Comparison of ENCODE assay signal across 26 cellular contexts in genomic region chr3:194093822-194094221, GRCh38. TPM values are rescaled to one million over a fixed set of nuclear protein-coding genes. Genes with fewer than 3 reads are reported as not detected.
"Had no signal": no experiment of that assay in that cellular context is flagged by ENCODE, and none has a peak within 500 bp of the region (broad histone marks: within the 10 kb centered on the region; RNA-seq: fewer than 3 reads in every experiment).

No MANE protein-coding gene starts in this region.

- H3K36me3 ChIP-seq: esophagus muscularis mucosa, gastroesophageal sphincter, heart right ventricle, left lung, ovary, spleen, thoracic aorta, tibial nerve, upper lobe of left lung had no signal

- H3K36me3 Mint-ChIP-seq: naive thymus-derived CD4-positive, alpha-beta T cell; stimulated activated memory B cell treated with anti-CD40 and anti-IgM and Interleukin-4, amounts not matched to agents 10 μg/mL and 1 μg/mL and 100 μg/mL, for 72 hours had no signal

- H3K9me3 ChIP-seq: esophagus muscularis mucosa, gastroesophageal sphincter, heart right ventricle, left lung, ovary, psoas muscle, spleen, thoracic aorta, tibial nerve, upper lobe of left lung had no signal

- H3K27ac Mint-ChIP-seq: naive thymus-derived CD4-positive, alpha-beta T cell; nephron progenitor cell; stimulated activated memory B cell treated with anti-CD40 and anti-IgM and Interleukin-4, amounts not matched to agents 10 μg/mL and 1 μg/mL and 100 μg/mL, for 72 hours; stimulated activated naive CD8-positive, alpha-beta T cell treated with anti-CD3 and anti-CD28 coated beads, Interleukin-15, Interleukin-2, amounts not matched to agents 100 ng/mL and 50 ng/mL, for 24 hours had no signal

- H3K27me3 Mint-ChIP-seq: stimulated activated memory B cell treated with anti-CD40 and anti-IgM and Interleukin-4, amounts not matched to agents 10 μg/mL and 1 μg/mL and 100 μg/mL, for 72 hours had no signal

- H3K27ac ChIP-seq: dorsolateral prefrontal cortex, epithelial cell of prostate, esophagus muscularis mucosa, foreskin keratinocyte, gastroesophageal sphincter, heart right ventricle, left lung, ovary, psoas muscle, skin epidermis, spleen, thoracic aorta, tibial nerve, upper lobe of left lung had no signal

- H3K27me3 ChIP-seq: dorsolateral prefrontal cortex, esophagus muscularis mucosa, gastroesophageal sphincter, left lung, ovary, spleen, tibial nerve, upper lobe of left lung had no signal

- H3K9me3 Mint-ChIP-seq: nephron progenitor cell; stimulated activated memory B cell treated with anti-CD40 and anti-IgM and Interleukin-4, amounts not matched to agents 10 μg/mL and 1 μg/mL and 100 μg/mL, for 72 hours; stimulated activated naive CD8-positive, alpha-beta T cell treated with anti-CD3 and anti-CD28 coated beads, Interleukin-15, Interleukin-2, amounts not matched to agents 100 ng/mL and 50 ng/mL, for 24 hours had no signal

- H3K4me3 ChIP-seq: dorsolateral prefrontal cortex, esophagus muscularis mucosa, gastroesophageal sphincter, heart right ventricle, left lung, ovary, psoas muscle, skin epidermis, spleen, thoracic aorta, tibial nerve, upper lobe of left lung had no signal

- H3K4me3 Mint-ChIP-seq: naive thymus-derived CD4-positive, alpha-beta T cell; nephron progenitor cell; stimulated activated memory B cell treated with anti-CD40 and anti-IgM and Interleukin-4, amounts not matched to agents 10 μg/mL and 1 μg/mL and 100 μg/mL, for 72 hours; stimulated activated naive CD8-positive, alpha-beta T cell treated with anti-CD3 and anti-CD28 coated beads, Interleukin-15, Interleukin-2, amounts not matched to agents 100 ng/mL and 50 ng/mL, for 24 hours had no signal

- ATAC-seq: foreskin keratinocyte; gastroesophageal sphincter; heart right ventricle; left cardiac atrium; left lung; naive thymus-derived CD4-positive, alpha-beta T cell; psoas muscle; right cardiac atrium; stimulated activated memory B cell treated with anti-CD40 and anti-IgM and Interleukin-4, amounts not matched to agents 10 μg/mL and 1 μg/mL and 100 μg/mL, for 72 hours had no signal

- DNase-seq: dorsolateral prefrontal cortex; effector CD4-positive, alpha-beta T cell; foreskin keratinocyte; heart right ventricle; hippocampal formation; left cardiac atrium; left lung; mesendoderm; midbrain; naive thymus-derived CD4-positive, alpha-beta T cell; nephron progenitor cell; occipital lobe; ovary; psoas muscle; right cardiac atrium; spleen; stimulated activated CD4-positive, alpha-beta T cell treated with anti-CD3 and anti-CD28 coated beads, Interleukin-4, amount 100 ng/mL, for 4 hours; upper lobe of left lung had no signal

RNA-seq across cellular contexts. Expression of gene HES1, which starts 42.1 kb away (rescaled TPM):
- polyA plus RNA-seq: naive thymus-derived CD4-positive, alpha-beta T cell had no signal
